1 cellular context compared by ENCODE assay signal in genomic region chr13:30105381-30105780, GRCh38.
TF ChIP-seq lines count a peak whose summit lies in the region.

No MANE protein-coding gene starts in this region.

TF ChIP-seq in HepG2, 621 proteins besides CTCF, POLR2A, EP300 and RAD21:
- peak; percentile 28 for TF ChIP-seq STAG1 (CRISPR knock-in tag; IDR thresholded peaks at IDR 0.05)
- no peak for TF ChIP-seq KDM5B (CRISPR knock-in tag; IDR thresholded peaks at IDR 0.05; ENCODE audit: borderline replicate concordance)
